In genomic region chr11:45280449-45280848, GRCh38 we compare ENCODE assay signal across 15 cellular contexts. TPM values are rescaled to one million over a fixed set of nuclear protein-coding genes. Genes with fewer than 3 reads are reported as not detected.
DNase-seq lines count a peak whose midpoint lies in the region; ATAC-seq and TF ChIP-seq lines count a peak whose summit lies in the region.
"Had no signal": no experiment of that assay in that cellular context is flagged by ENCODE, and none has a peak within 500 bp of the region (broad histone marks: within the 10 kb centered on the region; RNA-seq: fewer than 3 reads in every experiment).

No MANE protein-coding gene starts in this region.

- peak in 3 of 5 donors; percentile 5 to 23 (median 22) for DNase-seq in CD4-positive, alpha-beta memory T cell
- DNase-seq in NCI-H345 (lab: John Stamatoyannopoulos, UW) (peak; percentile 94), choroid plexus epithelial cell (ENCODE audit: low read depth) (peak; percentile 7), endothelial cell (ENCODE audit: low spot score) (no peak)
- no peak for DNase-seq in stimulated activated naive CD8-positive, alpha-beta T cell treated with anti-CD3 and anti-CD28 coated beads, Interleukin-15, amount 100 ng/mL, for 72 hours
- DNase-seq in effector CD4-positive, alpha-beta T cell, result no peak
- DNase-seq: activated CD4-positive, alpha-beta T cell treated with anti-CD3 and anti-CD28 coated beads, Interleukin-2, amount 10 ng/mL, durations not matched to agents 7 days and 5 days; GM23248; heart right ventricle; left ventricle myocardium superior had no signal

- no peaks in the 10 kb centered on the region for H3K4me1 Mint-ChIP-seq in CD4-positive, alpha-beta memory T cell
- H3K4me1 Mint-ChIP-seq in stimulated activated naive CD8-positive, alpha-beta T cell treated with anti-CD3 and anti-CD28 coated beads, Interleukin-15, amount 100 ng/mL, for 72 hours, result peaks cover 3% of the 10 kb centered on the region
- H3K4me1 Mint-ChIP-seq in endothelial cell (ENCODE audit: unreplicated experiment), result peaks cover 12% of the 10 kb centered on the region
- H3K4me1 Mint-ChIP-seq: activated CD4-positive, alpha-beta T cell treated with anti-CD3 and anti-CD28 coated beads, Interleukin-2, amount 10 ng/mL, durations not matched to agents 7 days and 5 days had no signal

- TF ChIP-seq CTCF in choroid plexus epithelial cell (conservative IDR thresholded peaks at IDR 0.05; ENCODE audit: low read depth, low read length) (no peak), endothelial cell (IDR thresholded peaks at IDR 0.05; ENCODE audit: unreplicated experiment) (no peak)

- peaks cover 8% of the 10 kb centered on the region for H3K27me3 ChIP-seq in CD4-positive, alpha-beta memory T cell (ENCODE audit: insufficient read depth, low read length)

- H3K27ac ChIP-seq in CD4-positive, alpha-beta memory T cell (ENCODE audit: low read depth, low read length), result no peak overlapping the region
- H3K27ac ChIP-seq: GM23248, heart right ventricle had no signal

- CTCF ChIA-PET in CD4-positive, alpha-beta memory T cell (lab: Charles Lee; ENCODE audit: partially characterized antibody), result no interaction called here

- intact Hi-C loops in CD4-positive, alpha-beta memory T cell (cut with micrococcal nuclease), result no loop called here

- ATAC-seq in HG03095 (IDR thresholded peaks at IDR 0.05; ENCODE audit: unreplicated experiment) (peak; percentile 95), GM19351 (IDR thresholded peaks at IDR 0.05; ENCODE audit: unreplicated experiment) (no peak)
- no peak for ATAC-seq in stimulated activated naive CD8-positive, alpha-beta T cell treated with anti-CD3 and anti-CD28 coated beads, Interleukin-15, amount 100 ng/mL, for 72 hours
- ATAC-seq: heart right ventricle, left ventricle myocardium superior had no signal

- H3K4me3 ChIP-seq in CD4-positive, alpha-beta memory T cell (ENCODE audit: low read length in 2 of 2), result no peak overlapping the region
- H3K4me3 ChIP-seq in choroid plexus epithelial cell (ENCODE audit: low read depth, low read length), result no peak overlapping the region
- H3K4me3 ChIP-seq: GM23248, heart right ventricle had no signal

- no peaks in the 10 kb centered on the region for H3K4me1 ChIP-seq in CD4-positive, alpha-beta memory T cell (ENCODE audit: insufficient read depth, low read length)
- H3K4me1 ChIP-seq: heart right ventricle had no signal

- POLR2A ChIA-PET in CD4-positive, alpha-beta memory T cell (lab: Charles Lee; ENCODE audit: partially characterized antibody), result no interaction called here

- H3K4me3 Mint-ChIP-seq in CD4-positive, alpha-beta memory T cell, result no peak overlapping the region
- no peak overlapping the region for H3K4me3 Mint-ChIP-seq in stimulated activated naive CD8-positive, alpha-beta T cell treated with anti-CD3 and anti-CD28 coated beads, Interleukin-15, amount 100 ng/mL, for 72 hours
- no peak overlapping the region for H3K4me3 Mint-ChIP-seq in endothelial cell (ENCODE audit: unreplicated experiment)
- H3K4me3 Mint-ChIP-seq: activated CD4-positive, alpha-beta T cell treated with anti-CD3 and anti-CD28 coated beads, Interleukin-2, amount 10 ng/mL, durations not matched to agents 7 days and 5 days; activated T-helper 1 cell treated with anti-CD3 and anti-CD28 coated beads, Interleukin-12 subunit alpha, Interleukin-12 subunit beta, Interleukin-2, Interleukin-4 antibody, amounts not matched to agents 30 ng/mL and 10 ng/mL and 1 ng/mL, durations not matched to agents 14 hours and 24 hours and 36 hours; stimulated activated naive CD8-positive, alpha-beta T cell treated with anti-CD3 and anti-CD28 coated beads, Interleukin-15, Interleukin-2, amounts not matched to agents 100 ng/mL and 50 ng/mL, for 24 hours; T-helper 1 cell treated with Interleukin-12 subunit alpha and Interleukin-12 subunit beta and Interleukin-4 antibody, amounts not matched to agents 30 μg/mL and 1 μg/mL, for 36 hours had no signal

- peaks cover 0 to 3% of the 10 kb centered on the region in 2 donors for H3K9me3 ChIP-seq in CD4-positive, alpha-beta memory T cell (ENCODE audit: control insufficient read depth in 1 of 2, low read length in 2 of 2)
- H3K9me3 ChIP-seq: heart right ventricle had no signal

- H3K36me3 ChIP-seq in CD4-positive, alpha-beta memory T cell (ENCODE audit: insufficient read depth, low read length), result no peaks in the 10 kb centered on the region
- H3K36me3 ChIP-seq: heart right ventricle had no signal

- H3K36me3 Mint-ChIP-seq in CD4-positive, alpha-beta memory T cell, result no peaks in the 10 kb centered on the region
- peaks cover 5% of the 10 kb centered on the region for H3K36me3 Mint-ChIP-seq in endothelial cell (ENCODE audit: low read depth, unreplicated experiment)

- H3K9me3 Mint-ChIP-seq in CD4-positive, alpha-beta memory T cell, result peaks cover 0 to 16% (median 8%) of the 10 kb centered on the region in 8 donors
- H3K9me3 Mint-ChIP-seq in stimulated activated naive CD8-positive, alpha-beta T cell treated with anti-CD3 and anti-CD28 coated beads, Interleukin-15, amount 100 ng/mL, for 72 hours, result peaks cover 6 to 7% of the 10 kb centered on the region in 2 donors
- H3K9me3 Mint-ChIP-seq in endothelial cell (ENCODE audit: unreplicated experiment), result no peaks in the 10 kb centered on the region
- H3K9me3 Mint-ChIP-seq: activated T-helper 1 cell treated with anti-CD3 and anti-CD28 coated beads, Interleukin-12 subunit alpha, Interleukin-12 subunit beta, Interleukin-2, Interleukin-4 antibody, amounts not matched to agents 30 ng/mL and 10 ng/mL and 1 ng/mL, durations not matched to agents 14 hours and 24 hours and 36 hours had no signal

- peaks cover 28 to 45% of the 10 kb centered on the region in 2 donors for H3K27me3 Mint-ChIP-seq in CD4-positive, alpha-beta memory T cell
- H3K27me3 Mint-ChIP-seq in stimulated activated naive CD8-positive, alpha-beta T cell treated with anti-CD3 and anti-CD28 coated beads, Interleukin-15, amount 100 ng/mL, for 72 hours, result peaks cover 56% of the 10 kb centered on the region
- peaks cover 1% of the 10 kb centered on the region for H3K27me3 Mint-ChIP-seq in endothelial cell (ENCODE audit: unreplicated experiment)

- H3K27ac Mint-ChIP-seq in CD4-positive, alpha-beta memory T cell, result no peak overlapping the region
- H3K27ac Mint-ChIP-seq in stimulated activated naive CD8-positive, alpha-beta T cell treated with anti-CD3 and anti-CD28 coated beads, Interleukin-15, amount 100 ng/mL, for 72 hours, result no peak overlapping the region
- H3K27ac Mint-ChIP-seq in endothelial cell (ENCODE audit: unreplicated experiment), result no peak overlapping the region
- H3K27ac Mint-ChIP-seq: activated CD4-positive, alpha-beta T cell treated with anti-CD3 and anti-CD28 coated beads, Interleukin-2, amount 10 ng/mL, durations not matched to agents 7 days and 5 days; activated T-helper 1 cell treated with anti-CD3 and anti-CD28 coated beads, Interleukin-12 subunit alpha, Interleukin-12 subunit beta, Interleukin-2, Interleukin-4 antibody, amounts not matched to agents 30 ng/mL and 10 ng/mL and 1 ng/mL, durations not matched to agents 14 hours and 24 hours and 36 hours; stimulated activated naive CD8-positive, alpha-beta T cell treated with anti-CD3 and anti-CD28 coated beads, Interleukin-15, Interleukin-2, amounts not matched to agents 100 ng/mL and 50 ng/mL, for 24 hours; T-helper 1 cell treated with Interleukin-12 subunit alpha and Interleukin-12 subunit beta and Interleukin-4 antibody, amounts not matched to agents 30 μg/mL and 1 μg/mL, for 36 hours had no signal

RNA-seq across cellular contexts. Expression of gene SYT13, which starts 5.7 kb away (rescaled TPM):
- not detected for total RNA-seq in CD4-positive, alpha-beta memory T cell
- not detected for polyA plus RNA-seq in CD4-positive, alpha-beta memory T cell
- total RNA-seq in endothelial cell (ENCODE audit: unreplicated experiment), result 1.4 TPM
- total RNA-seq: activated CD4-positive, alpha-beta T cell treated with anti-CD3 and anti-CD28 coated beads, Interleukin-2, amount 10 ng/mL, durations not matched to agents 7 days and 5 days; activated T-helper 1 cell treated with anti-CD3 and anti-CD28 coated beads, Interleukin-12 subunit alpha, Interleukin-12 subunit beta, Interleukin-2, Interleukin-4 antibody, amounts not matched to agents 30 ng/mL and 10 ng/mL and 1 ng/mL, durations not matched to agents 14 hours and 24 hours and 36 hours; GM23248 had no signal
- polyA plus RNA-seq: GM23248 had no signal

Comparison
In these comparisons a context has a peak if more than half of its experiments do, and no peak if none do; other contexts are left out.
1. DNase-seq: peak in CD4-positive, alpha-beta memory T cell (3 of 5), NCI-H345 (single experiment) and choroid plexus epithelial cell (single experiment); none in stimulated activated naive CD8-positive, alpha-beta T cell treated with anti-CD3 and anti-CD28 coated beads, Interleukin-15, amount 100 ng/mL, for 72 hours (0 of 2), endothelial cell (single experiment) and effector CD4-positive, alpha-beta T cell (single experiment).